8 cellular contexts compared by ENCODE assay signal in the genomic region with DNA sequence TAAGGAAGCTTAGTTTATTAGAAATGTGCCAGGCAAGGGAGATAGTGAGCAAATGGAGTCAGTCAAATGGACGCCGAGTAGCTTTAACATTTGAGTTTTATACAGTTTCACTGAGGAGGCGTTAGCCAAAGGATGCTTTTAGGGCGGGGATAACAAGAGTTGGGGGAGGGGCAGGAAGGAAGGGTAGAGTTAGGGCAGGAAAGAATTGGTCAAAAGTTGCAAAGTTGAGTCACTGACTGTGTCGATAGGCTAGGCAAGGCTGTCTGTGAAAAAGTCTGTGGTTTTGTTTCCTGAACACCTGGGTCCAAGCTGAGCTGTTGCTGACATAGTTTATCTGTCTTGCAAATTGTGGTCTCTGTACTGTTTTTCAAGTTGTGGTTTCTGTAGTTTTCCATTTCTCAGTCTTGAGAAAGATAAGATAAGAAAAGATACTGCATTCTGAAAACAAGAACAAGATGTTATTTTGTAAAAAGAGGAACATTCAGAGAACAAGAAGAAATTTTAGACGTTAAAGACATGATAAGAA.
DNase-seq lines count a peak whose midpoint lies in the region; ATAC-seq and TF ChIP-seq lines count a peak whose summit lies in the region.

No MANE protein-coding gene starts in this region.

- no peak for TF ChIP-seq EP300 in gastroesophageal sphincter (IDR thresholded peaks at IDR 0.05)

- intact Hi-C loops in posterior cingulate gyrus (cut with DNase I), result no loop called here

- CTCF ChIA-PET in activated CD8-positive, alpha-beta memory T cell treated with anti-CD3 and anti-CD28 coated beads, Interleukin-2, amount 10 ng/mL, durations not matched to agents 7 days and 5 days (lab: Charles Lee), result interaction anchor here (0.8 to 1.9 kb wide), 7 partner anchors 14 to 210 kb away, joined by 3 to 4 read pairs (median 3); a partner anchor contains a TSS

- H3K27me3 ChIP-seq in DND-41 (ENCODE audit: insufficient read depth, low read length, poor library complexity) (no peaks in the 10 kb centered on the region), gastroesophageal sphincter (no peaks in the 10 kb centered on the region), smooth muscle cell (ENCODE audit: low read depth) (no peaks in the 10 kb centered on the region)

- ATAC-seq in DND-41 (ENCODE audit: insufficient read depth, low read depth), result peak; percentile 97
- ATAC-seq in GM21717 (IDR thresholded peaks at IDR 0.05; ENCODE audit: unreplicated experiment), result peak; percentile 98
- ATAC-seq in activated CD8-positive, alpha-beta memory T cell treated with anti-CD3 and anti-CD28 coated beads, Interleukin-2, amount 10 ng/mL, durations not matched to agents 7 days and 5 days, result peak; percentile 98
- peak; percentile 41 for ATAC-seq in gastroesophageal sphincter

- H3K4me1 ChIP-seq in DND-41 (ENCODE audit: insufficient read depth, low read length) (peaks cover 46% of the 10 kb centered on the region), gastroesophageal sphincter (no peaks in the 10 kb centered on the region), smooth muscle cell (ENCODE audit: low read depth) (no peaks in the 10 kb centered on the region)

- H3K27ac ChIP-seq in DND-41 (ENCODE audit: low read length) (peak overlapping the region; percentile 98), gastroesophageal sphincter (no peak overlapping the region), smooth muscle cell (ENCODE audit: low read depth) (no peak overlapping the region)

- 30 to 52% methylated on average over 2 to 6 of the region's 6 CpGs for WGBS in gastroesophageal sphincter (ENCODE audit: low coverage in 1 of 2), 2 donors
- WGBS in smooth muscle cell (ENCODE audit: low lambda C conversion rate), result 29% methylated on average over 6 of the region's 6 CpGs

- H3K4me1 Mint-ChIP-seq in activated CD8-positive, alpha-beta memory T cell treated with anti-CD3 and anti-CD28 coated beads, Interleukin-2, amount 10 ng/mL, durations not matched to agents 7 days and 5 days, result peaks cover 57% of the 10 kb centered on the region

- peak overlapping the region; percentile 100 for H3K27ac Mint-ChIP-seq in activated CD8-positive, alpha-beta memory T cell treated with anti-CD3 and anti-CD28 coated beads, Interleukin-2, amount 10 ng/mL, durations not matched to agents 7 days and 5 days

- TF ChIP-seq POLR2A in gastroesophageal sphincter (IDR thresholded peaks at IDR 0.05), result no peak

- H4K20me1 ChIP-seq in DND-41 (ENCODE audit: insufficient read depth, low read length), result no peaks in the 10 kb centered on the region
- H4K20me1 ChIP-seq in smooth muscle cell (ENCODE audit: low read depth), result no peaks in the 10 kb centered on the region

- no peak for TF ChIP-seq CTCF in DND-41 (IDR thresholded peaks at IDR 0.05; ENCODE audit: borderline replicate concordance, extremely low read depth, low read length, poor library complexity, severe bottlenecking)
- no peak for TF ChIP-seq CTCF in gastroesophageal sphincter (IDR thresholded peaks at IDR 0.05)
- TF ChIP-seq CTCF in smooth muscle cell (IDR thresholded peaks at IDR 0.05; ENCODE audit: borderline replicate concordance, insufficient read depth, poor library complexity, severe bottlenecking), result no peak

- no peaks in the 10 kb centered on the region for H3K27me3 Mint-ChIP-seq in activated CD8-positive, alpha-beta memory T cell treated with anti-CD3 and anti-CD28 coated beads, Interleukin-2, amount 10 ng/mL, durations not matched to agents 7 days and 5 days

- H3K4me2 ChIP-seq in DND-41 (ENCODE audit: insufficient read depth, low read length) (peak overlapping the region; percentile 21; the same call in 1 of the 2 replicates), smooth muscle cell (no peak overlapping the region)

- H2AFZ ChIP-seq in DND-41 (ENCODE audit: low read depth, low read length) (no peak overlapping the region), smooth muscle cell (ENCODE audit: low read depth) (no peak overlapping the region)

- H3K36me3 ChIP-seq in DND-41 (ENCODE audit: insufficient read depth, low read length) (peaks cover 18% of the 10 kb centered on the region; the same call in 1 of the 2 replicates), gastroesophageal sphincter (no peaks in the 10 kb centered on the region), smooth muscle cell (ENCODE audit: low read depth) (no peaks in the 10 kb centered on the region)

- H3K4me3 ChIP-seq in DND-41 (ENCODE audit: low read depth in 1 of 2, low read length in 2 of 2), result no peak overlapping the region
- no peak overlapping the region for H3K4me3 ChIP-seq in gastroesophageal sphincter
- H3K4me3 ChIP-seq in smooth muscle cell, result no peak overlapping the region

- H3K9ac ChIP-seq in DND-41 (ENCODE audit: low read depth, low read length), result peak overlapping the region; percentile 60
- H3K9ac ChIP-seq in smooth muscle cell (ENCODE audit: low read depth), result no peak overlapping the region

- DNase-seq in DND-41, result peak; percentile 96
- DNase-seq in Kasumi-1 (lab: John Stamatoyannopoulos, UW), result peak; percentile 98 to 99
- peak; percentile 96 for DNase-seq in activated CD8-positive, alpha-beta memory T cell treated with anti-CD3 and anti-CD28 coated beads, Interleukin-2, amount 10 ng/mL, durations not matched to agents 7 days and 5 days
- DNase-seq in stimulated activated CD4-positive, alpha-beta T cell treated with anti-CD3 and anti-CD28 coated beads, TNF-alpha, amount 100 ng/mL, for 1 hour (ENCODE audit: low read depth in 3 of 3, low spot score in 1 of 3), result peak; percentile 50 to 84 (median 72)
- DNase-seq in posterior cingulate gyrus, result no peak
- DNase-seq in smooth muscle cell (lab: John Stamatoyannopoulos, UW; ENCODE audit: unreplicated experiment), result no peak

- H3K79me2 ChIP-seq in DND-41 (ENCODE audit: insufficient read depth, low read length) (no peaks in the 10 kb centered on the region), smooth muscle cell (ENCODE audit: low read depth) (no peaks in the 10 kb centered on the region)

- peak overlapping the region; percentile 59 for H3K4me3 Mint-ChIP-seq in activated CD8-positive, alpha-beta memory T cell treated with anti-CD3 and anti-CD28 coated beads, Interleukin-2, amount 10 ng/mL, durations not matched to agents 7 days and 5 days

- H3F3A ChIP-seq in smooth muscle cell (ENCODE audit: low read depth), result peaks cover 9% of the 10 kb centered on the region

- H3K9me3 ChIP-seq in DND-41 (ENCODE audit: insufficient read depth, low read length, severe bottlenecking), result peaks cover 63% of the 10 kb centered on the region
- no peaks in the 10 kb centered on the region for H3K9me3 ChIP-seq in gastroesophageal sphincter
- no peaks in the 10 kb centered on the region for H3K9me3 ChIP-seq in smooth muscle cell (replicated peaks; ENCODE audit: low read depth)

- H3K9me3 Mint-ChIP-seq in activated CD8-positive, alpha-beta memory T cell treated with anti-CD3 and anti-CD28 coated beads, Interleukin-2, amount 10 ng/mL, durations not matched to agents 7 days and 5 days (ENCODE audit: low read depth), result peaks cover 32% of the 10 kb centered on the region

- peaks cover 73% of the 10 kb centered on the region for H3K36me3 Mint-ChIP-seq in activated CD8-positive, alpha-beta memory T cell treated with anti-CD3 and anti-CD28 coated beads, Interleukin-2, amount 10 ng/mL, durations not matched to agents 7 days and 5 days

Comparison
In these comparisons a context has a peak if more than half of its experiments do, and no peak if none do; other contexts are left out.
1. ATAC-seq: peak in every context shown above with its lines; median percentile 98 in GM21717; 98 in activated CD8-positive, alpha-beta memory T cell treated with anti-CD3 and anti-CD28 coated beads, Interleukin-2, amount 10 ng/mL, durations not matched to agents 7 days and 5 days; 97 in DND-41; 41 in gastroesophageal sphincter.
2. DNase-seq: peak in DND-41 (single experiment), Kasumi-1 (2 of 2), activated CD8-positive, alpha-beta memory T cell treated with anti-CD3 and anti-CD28 coated beads, Interleukin-2, amount 10 ng/mL, durations not matched to agents 7 days and 5 days (single experiment) and stimulated activated CD4-positive, alpha-beta T cell treated with anti-CD3 and anti-CD28 coated beads, TNF-alpha, amount 100 ng/mL, for 1 hour (3 of 3); none in posterior cingulate gyrus (0 of 10) and smooth muscle cell (single experiment).